ENCODE assay signal across 8 cellular contexts in genomic region chr17:65560628-65561371, GRCh38. TPM values are rescaled to one million over a fixed set of nuclear protein-coding genes. Genes with fewer than 3 reads are reported as not detected.
DNase-seq lines count a peak whose midpoint lies in the region; ATAC-seq and TF ChIP-seq lines count a peak whose summit lies in the region.

No MANE protein-coding gene starts in this region.

- DNase-seq in Daoy (ENCODE audit: low read depth) (peak; percentile 87), NCI-H2227 treated with DMSO at 0.1 percent for 48 hours (lab: John Stamatoyannopoulos, UW) (peak; percentile 56), coronary artery (ENCODE audit: low spot score) (peak; percentile 91), left colon (peak; percentile 89 to 90)
- DNase-seq in activated CD4-positive, alpha-beta T cell treated with anti-CD3 and anti-CD28 coated beads, Interleukin-2, amount 50 U/mL, for 1 hour, result peak; percentile 75
- peak; percentile 44 to 53 for DNase-seq in stimulated activated CD4-positive, alpha-beta T cell treated with anti-CD3 and anti-CD28 coated beads, Interleukin-1b, Interleukin-23, amount 100 ng/mL, for 1 hour (ENCODE audit: low read depth in 2 of 2)

- TF ChIP-seq CTCF in coronary artery (IDR thresholded peaks at IDR 0.05), result no peak

- H3K4me3 ChIP-seq in coronary artery, result no peak overlapping the region

- ATAC-seq in HG02798 (IDR thresholded peaks at IDR 0.05; ENCODE audit: poor library complexity, unreplicated experiment) (peak; percentile 37), left colon (peak; percentile 36), GM21619 (IDR thresholded peaks at IDR 0.05; ENCODE audit: unreplicated experiment) (no peak)

- intact Hi-C loops in left colon (cut with DNase I, micrococcal nuclease), result no loop called here

- peak overlapping the region; percentile 86 to 95 for H3K27ac ChIP-seq in coronary artery

RNA-seq across cellular contexts. Expression of gene AXIN2, which starts 0.6 kb away (rescaled TPM):
- total RNA-seq in Daoy (2014; rRNA removed; shearing (Covaris generic)), result 1.9 and 2.7 TPM in 2 replicates
- 10 to 100 TPM; 27.0 to 46.5 TPM for total RNA-seq in left colon
